In genomic region chr11:64360403-64360980, GRCh38 we compare ENCODE assay signal across 1 cellular context.
TF ChIP-seq lines count a peak whose summit lies in the region.

No MANE protein-coding gene starts in this region.

TF ChIP-seq in HepG2, 621 proteins besides CTCF, POLR2A, EP300 and RAD21:
- no peak for TF ChIP-seq ZNF512B (CRISPR knock-in tag; IDR thresholded peaks at IDR 0.05; ENCODE audit: borderline replicate concordance)
- no peak for TF ChIP-seq CERS6 (CRISPR knock-in tag; IDR thresholded peaks at IDR 0.05)
- TF ChIP-seq HES4 (CRISPR knock-in tag; IDR thresholded peaks at IDR 0.05; ENCODE audit: borderline replicate concordance) = no peak
- TF ChIP-seq, protein P1, sequence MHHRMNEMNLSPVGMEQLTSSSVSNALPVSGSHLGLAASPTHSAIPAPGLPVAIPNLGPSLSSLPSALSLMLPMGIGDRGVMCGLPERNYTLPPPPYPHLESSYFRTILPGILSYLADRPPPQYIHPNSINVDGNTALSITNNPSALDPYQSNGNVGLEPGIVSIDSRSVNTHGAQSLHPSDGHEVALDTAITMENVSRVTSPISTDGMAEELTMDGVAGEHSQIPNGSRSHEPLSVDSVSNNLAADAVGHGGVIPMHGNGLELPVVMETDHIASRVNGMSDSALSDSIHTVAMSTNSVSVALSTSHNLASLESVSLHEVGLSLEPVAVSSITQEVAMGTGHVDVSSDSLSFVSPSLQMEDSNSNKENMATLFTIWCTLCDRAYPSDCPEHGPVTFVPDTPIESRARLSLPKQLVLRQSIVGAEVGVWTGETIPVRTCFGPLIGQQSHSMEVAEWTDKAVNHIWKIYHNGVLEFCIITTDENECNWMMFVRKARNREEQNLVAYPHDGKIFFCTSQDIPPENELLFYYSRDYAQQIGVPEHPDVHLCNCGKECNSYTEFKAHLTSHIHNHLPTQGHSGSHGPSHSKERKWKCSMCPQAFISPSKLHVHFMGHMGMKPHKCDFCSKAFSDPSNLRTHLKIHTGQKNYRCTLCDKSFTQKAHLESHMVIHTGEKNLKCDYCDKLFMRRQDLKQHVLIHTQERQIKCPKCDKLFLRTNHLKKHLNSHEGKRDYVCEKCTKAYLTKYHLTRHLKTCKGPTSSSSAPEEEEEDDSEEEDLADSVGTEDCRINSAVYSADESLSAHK (CRISPR knock-in tag; IDR thresholded peaks at IDR 0.05; ENCODE audit: borderline replicate concordance) = no peak
- TF ChIP-seq ZKSCAN8 (CRISPR knock-in tag; IDR thresholded peaks at IDR 0.05; ENCODE audit: borderline replicate concordance) = no peak
- TF ChIP-seq, protein P2, sequence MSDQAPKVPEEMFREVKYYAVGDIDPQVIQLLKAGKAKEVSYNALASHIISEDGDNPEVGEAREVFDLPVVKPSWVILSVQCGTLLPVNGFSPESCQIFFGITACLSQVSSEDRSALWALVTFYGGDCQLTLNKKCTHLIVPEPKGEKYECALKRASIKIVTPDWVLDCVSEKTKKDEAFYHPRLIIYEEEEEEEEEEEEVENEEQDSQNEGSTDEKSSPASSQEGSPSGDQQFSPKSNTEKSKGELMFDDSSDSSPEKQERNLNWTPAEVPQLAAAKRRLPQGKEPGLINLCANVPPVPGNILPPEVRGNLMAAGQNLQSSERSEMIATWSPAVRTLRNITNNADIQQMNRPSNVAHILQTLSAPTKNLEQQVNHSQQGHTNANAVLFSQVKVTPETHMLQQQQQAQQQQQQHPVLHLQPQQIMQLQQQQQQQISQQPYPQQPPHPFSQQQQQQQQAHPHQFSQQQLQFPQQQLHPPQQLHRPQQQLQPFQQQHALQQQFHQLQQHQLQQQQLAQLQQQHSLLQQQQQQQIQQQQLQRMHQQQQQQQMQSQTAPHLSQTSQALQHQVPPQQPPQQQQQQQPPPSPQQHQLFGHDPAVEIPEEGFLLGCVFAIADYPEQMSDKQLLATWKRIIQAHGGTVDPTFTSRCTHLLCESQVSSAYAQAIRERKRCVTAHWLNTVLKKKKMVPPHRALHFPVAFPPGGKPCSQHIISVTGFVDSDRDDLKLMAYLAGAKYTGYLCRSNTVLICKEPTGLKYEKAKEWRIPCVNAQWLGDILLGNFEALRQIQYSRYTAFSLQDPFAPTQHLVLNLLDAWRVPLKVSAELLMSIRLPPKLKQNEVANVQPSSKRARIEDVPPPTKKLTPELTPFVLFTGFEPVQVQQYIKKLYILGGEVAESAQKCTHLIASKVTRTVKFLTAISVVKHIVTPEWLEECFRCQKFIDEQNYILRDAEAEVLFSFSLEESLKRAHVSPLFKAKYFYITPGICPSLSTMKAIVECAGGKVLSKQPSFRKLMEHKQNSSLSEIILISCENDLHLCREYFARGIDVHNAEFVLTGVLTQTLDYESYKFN (CRISPR knock-in tag; conservative IDR thresholded peaks at IDR 0.05) = no peak
- peak; percentile 23; the same call in 1 of the 2 replicates for TF ChIP-seq RFX1 (IDR thresholded peaks at IDR 0.05)
- TF ChIP-seq ZNF136 (CRISPR knock-in tag; IDR thresholded peaks at IDR 0.05; ENCODE audit: low read depth) = no peak
